ENCODE assay signal across 12 cellular contexts in genomic region chr4:101259876-101260275, GRCh38.
A peak's percentile ranks its signal among the peaks of the same experiment; 100 is the strongest.
DNase-seq lines count a peak whose midpoint lies in the region; ATAC-seq and TF ChIP-seq lines count a peak whose summit lies in the region.
"Had no signal": no experiment of that assay in that cellular context is flagged by ENCODE, and none has a peak within 500 bp of the region (broad histone marks: within the 10 kb centered on the region; RNA-seq: fewer than 3 reads in every experiment).

No MANE protein-coding gene starts in this region.

- H3K27ac Mint-ChIP-seq in CD4-positive, alpha-beta T cell = no peak overlapping the region
- no peak overlapping the region for H3K27ac Mint-ChIP-seq in activated CD4-positive, alpha-beta T cell treated with anti-CD3 and anti-CD28 coated beads, Interleukin-2, amount 10 ng/mL, durations not matched to agents 7 days and 5 days

- POLR2A ChIA-PET in CD4-positive, alpha-beta T cell (lab: Charles Lee) = no interaction called here
- POLR2A ChIA-PET in activated CD4-positive, alpha-beta T cell treated with anti-CD3 and anti-CD28 coated beads, Interleukin-2, amount 10 ng/mL, durations not matched to agents 7 days and 5 days (lab: Charles Lee) = no interaction called here

- no peaks in the 10 kb centered on the region for H3K9me3 ChIP-seq in CD4-positive, alpha-beta T cell (ENCODE audit: control insufficient read depth, low read length)
- H3K9me3 ChIP-seq: body of pancreas had no signal

- no peak overlapping the region for H3K4me3 ChIP-seq in fibroblast of the aortic adventitia (ENCODE audit: low read depth, low read length)
- H3K4me3 ChIP-seq: body of pancreas, K562 had no signal

- no peaks in the 10 kb centered on the region for H3K27me3 ChIP-seq in CD4-positive, alpha-beta T cell (ENCODE audit: control insufficient read depth, insufficient read depth, low read length)
- H3K27me3 ChIP-seq: body of pancreas had no signal

- H3K27me3 Mint-ChIP-seq in CD4-positive, alpha-beta T cell = no peaks in the 10 kb centered on the region
- H3K27me3 Mint-ChIP-seq in activated CD4-positive, alpha-beta T cell treated with anti-CD3 and anti-CD28 coated beads, Interleukin-2, amount 10 ng/mL, durations not matched to agents 7 days and 5 days = no peaks in the 10 kb centered on the region

- peaks cover 55% of the 10 kb centered on the region for H3K4me1 Mint-ChIP-seq in CD4-positive, alpha-beta T cell (ENCODE audit: low read depth)
- H3K4me1 Mint-ChIP-seq in activated CD4-positive, alpha-beta T cell treated with anti-CD3 and anti-CD28 coated beads, Interleukin-2, amount 10 ng/mL, durations not matched to agents 7 days and 5 days = peaks cover 11% of the 10 kb centered on the region

- no peak for TF ChIP-seq CTCF in fibroblast of the aortic adventitia (IDR thresholded peaks at IDR 0.05; ENCODE audit: insufficient read depth, low read length)
- TF ChIP-seq CTCF in CD4-positive, alpha-beta T cell (IDR thresholded peaks at IDR 0.05) = no peak

- no peaks in the 10 kb centered on the region for H3K9me3 Mint-ChIP-seq in CD4-positive, alpha-beta T cell
- peaks cover 2% of the 10 kb centered on the region for H3K9me3 Mint-ChIP-seq in activated CD4-positive, alpha-beta T cell treated with anti-CD3 and anti-CD28 coated beads, Interleukin-2, amount 10 ng/mL, durations not matched to agents 7 days and 5 days

- no peak overlapping the region for H3K4me3 Mint-ChIP-seq in CD4-positive, alpha-beta T cell
- no peak overlapping the region for H3K4me3 Mint-ChIP-seq in activated CD4-positive, alpha-beta T cell treated with anti-CD3 and anti-CD28 coated beads, Interleukin-2, amount 10 ng/mL, durations not matched to agents 7 days and 5 days

- no peaks in the 10 kb centered on the region for H3K36me3 Mint-ChIP-seq in CD4-positive, alpha-beta T cell (ENCODE audit: low read depth)
- no peaks in the 10 kb centered on the region for H3K36me3 Mint-ChIP-seq in activated CD4-positive, alpha-beta T cell treated with anti-CD3 and anti-CD28 coated beads, Interleukin-2, amount 10 ng/mL, durations not matched to agents 7 days and 5 days (ENCODE audit: low read depth)

- peak; percentile 98 for ATAC-seq in GM18870 (IDR thresholded peaks at IDR 0.05; ENCODE audit: unreplicated experiment)
- ATAC-seq in GM21576 (IDR thresholded peaks at IDR 0.05; ENCODE audit: unreplicated experiment) = peak; percentile 89
- ATAC-seq in HG03196 (IDR thresholded peaks at IDR 0.05; ENCODE audit: unreplicated experiment) = peak; percentile 91
- no peak for ATAC-seq in CD4-positive, alpha-beta T cell (ENCODE audit: poor library complexity)
- ATAC-seq: body of pancreas, K562 had no signal

- intact Hi-C loops in CD4-positive, alpha-beta T cell (cut with DNase I, micrococcal nuclease) = no loop called here

- no peak overlapping the region for H3K27ac ChIP-seq in CD4-positive, alpha-beta T cell (ENCODE audit: low read depth, low read length)
- H3K27ac ChIP-seq: body of pancreas had no signal

- DNase-seq in fibroblast of the aortic adventitia (ENCODE audit: low read depth) (peak; percentile 27), NCI-H510A treated with DMSO at 0.1 percent for 48 hours (lab: John Stamatoyannopoulos, UW) (no peak), CD1c-positive myeloid dendritic cell (ENCODE audit: extremely low spot score) (no peak)
- DNase-seq in CD4-positive, alpha-beta T cell = no peak
- DNase-seq in activated CD4-positive, alpha-beta T cell treated with anti-CD3 and anti-CD28 coated beads, Interleukin-2, amount 10 ng/mL, durations not matched to agents 7 days and 5 days = no peak
- DNase-seq: activated CD4-positive, alpha-beta T cell treated with anti-CD3 and anti-CD28 coated beads for 1 hour; body of pancreas; GF-D8 had no signal

- CTCF ChIA-PET in CD4-positive, alpha-beta T cell (lab: Charles Lee) = interaction anchor here (1.7 kb wide), 1 partner anchor 85 kb away, joined by 3 read pairs; no protein-coding TSS in a partner anchor
- CTCF ChIA-PET in activated CD4-positive, alpha-beta T cell treated with anti-CD3 and anti-CD28 coated beads, Interleukin-2, amount 10 ng/mL, durations not matched to agents 7 days and 5 days (lab: Charles Lee) = no interaction called here
